ENCODE assay signal across 15 cellular contexts in genomic region chr13:75452564-75452963, GRCh38. TPM values are rescaled to one million over a fixed set of nuclear protein-coding genes. Genes with fewer than 3 reads are reported as not detected.
DNase-seq lines count a peak whose midpoint lies in the region; TF ChIP-seq lines count a peak whose summit lies in the region.
"Had no signal": no experiment of that assay in that cellular context is flagged by ENCODE, and none has a peak within 500 bp of the region (broad histone marks: within the 10 kb centered on the region; RNA-seq: fewer than 3 reads in every experiment).

No MANE protein-coding gene starts in this region.

- H3K4me1 ChIP-seq in skeletal muscle tissue (ENCODE audit: control insufficient read depth in 3 of 3, insufficient read depth in 3 of 3, low read length in 3 of 3), result peaks cover 13 to 20% (median 16%) of the 10 kb centered on the region in 3 donors
- no peaks in the 10 kb centered on the region for H3K4me1 ChIP-seq in spleen
- H3K4me1 ChIP-seq in transverse colon, result peaks cover 0 to 29% (median 3%) of the 10 kb centered on the region in 4 donors

- TF ChIP-seq CTCF in choroid plexus epithelial cell (conservative IDR thresholded peaks at IDR 0.05; ENCODE audit: low read depth, low read length) (no peak), spleen (IDR thresholded peaks at IDR 0.05 in 8 of 11, conservative IDR thresholded peaks at IDR 0.05 in 3 of 11) (no peak), transverse colon (IDR thresholded peaks at IDR 0.05) (no peak)

- H3K36me3 ChIP-seq in skeletal muscle tissue (ENCODE audit: control insufficient read depth in 3 of 3, insufficient read depth in 3 of 3, low read length in 3 of 3) (no peaks in the 10 kb centered on the region), spleen (no peaks in the 10 kb centered on the region), transverse colon (no peaks in the 10 kb centered on the region)
- H3K36me3 ChIP-seq: esophagus squamous epithelium had no signal

- 64 to 80% (median 76%) methylated on average over 8 of the region's 8 CpGs for WGBS in spleen, 5 donors
- 38 to 55% methylated on average over 8 of the region's 8 CpGs for WGBS in transverse colon (ENCODE audit: low coverage in 1 of 2), 2 donors

- in situ Hi-C loops in transverse colon (cut with MboI; ENCODE audit: low pct_ligation_motif_present in 1 of 4, low pct_unique_long_range_greater_than_20kb in 1 of 4, low sequenced_read_pairs in 3 of 4), result no loop called here

- TF ChIP-seq POLR2A in spleen (IDR thresholded peaks at IDR 0.05) (no peak), transverse colon (IDR thresholded peaks at IDR 0.05) (no peak)

- H3K27me3 ChIP-seq in skeletal muscle tissue (ENCODE audit: control insufficient read depth in 3 of 3, insufficient read depth in 3 of 3, low read length in 3 of 3) (no peaks in the 10 kb centered on the region), spleen (replicated peaks in 1 of 7) (peaks cover 0 to 7% (median 0%) of the 10 kb centered on the region in 7 donors), transverse colon (no peaks in the 10 kb centered on the region)
- H3K27me3 ChIP-seq: esophagus squamous epithelium had no signal

- H3K9me3 ChIP-seq in skeletal muscle tissue (ENCODE audit: control insufficient read depth in 3 of 3, low read length in 3 of 3) (no peaks in the 10 kb centered on the region), spleen (no peaks in the 10 kb centered on the region), transverse colon (no peaks in the 10 kb centered on the region)
- H3K9me3 ChIP-seq: esophagus squamous epithelium had no signal

- H3K4me3 ChIP-seq in choroid plexus epithelial cell (ENCODE audit: low read depth, low read length) (no peak overlapping the region), skeletal muscle tissue (ENCODE audit: low read length in 3 of 3) (no peak overlapping the region), spleen (no peak overlapping the region), transverse colon (no peak overlapping the region)
- H3K4me3 ChIP-seq: coronary artery, esophagus squamous epithelium had no signal

- H3K27ac ChIP-seq in skeletal muscle tissue (ENCODE audit: low read depth, low read length) (peak overlapping the region; percentile 53), spleen (no peak overlapping the region), transverse colon (peak overlapping the region in 2 of 4 donors; percentile 11 to 18)
- H3K27ac ChIP-seq: coronary artery had no signal

- intact Hi-C loops in spleen (cut with DNase I; ENCODE audit: low total_unique reads), result no loop called here
- intact Hi-C loops in transverse colon (cut with DNase I; ENCODE audit: low total_unique reads), result no loop called here

- TF ChIP-seq EP300 in transverse colon (IDR thresholded peaks at IDR 0.05; ENCODE audit: low read depth), result no peak

- DNase-seq in M059J (ENCODE audit: low read depth), result peak; percentile 8
- peak; percentile 56 for DNase-seq in choroid plexus epithelial cell (ENCODE audit: low read depth)
- peak; percentile 34 for DNase-seq in kidney glomerular epithelial cell (lab: John Stamatoyannopoulos, UW)
- no peak for DNase-seq in NK-92 (lab: John Stamatoyannopoulos, UW; ENCODE audit: unreplicated experiment)
- DNase-seq in spleen, result no peak
- no peak for DNase-seq in transverse colon
- DNase-seq: activated CD4-positive, CD25-positive, alpha-beta regulatory T cell; activated CD8-positive, alpha-beta memory T cell treated with anti-CD3 and anti-CD28 coated beads, Interleukin-2, amount 50 U/mL, for 48 hours; activated naive CD8-positive, alpha-beta T cell treated with anti-CD3 and anti-CD28 coated beads for 36 hours; CD4-positive, alpha-beta memory T cell; esophagus squamous epithelium; retina; stimulated activated naive CD8-positive, alpha-beta T cell treated with anti-CD3 and anti-CD28 coated beads, Interleukin-15, amount 100 ng/mL, for 72 hours had no signal

- peak overlapping the region in 2 of 3 donors; percentile 40 to 50 for H3K9ac ChIP-seq in skeletal muscle tissue (ENCODE audit: low read depth in 1 of 3, low read length in 3 of 3)

RNA-seq across cellular contexts. Expression of gene TBC1D4, which starts 29.4 kb away (rescaled TPM):
- total RNA-seq in M059J (2014; rRNA removed; shearing (Covaris generic)), result 6.6 and 9.9 TPM in 2 replicates
- 19.8 TPM for total RNA-seq in skeletal muscle tissue
- total RNA-seq in spleen, result 10 to 100 TPM; 14.7 to 67.0 (median 31.0) TPM
- 10 to 100 TPM; 10.1 to 12.2 (median 10.6) TPM for polyA plus RNA-seq in spleen
- total RNA-seq in transverse colon, result 10 to 100 TPM; 31.0 to 91.3 (median 46.1) TPM

Comparison
In these comparisons a context has a peak if more than half of its experiments do, and no peak if none do; other contexts are left out.
1. DNase-seq: peak in M059J (single experiment), choroid plexus epithelial cell (single experiment) and kidney glomerular epithelial cell (single experiment); none in NK-92 (single experiment), spleen (single experiment) and transverse colon (single experiment).